1 cellular context compared by ENCODE assay signal in genomic region chr10:96831867-96832720, GRCh38.
TF ChIP-seq lines count a peak whose summit lies in the region.

TSS of gene LCOR (plus strand) at chr10:96832298. CDS start at chr10:96949058, 116,760 bp downstream.

TF ChIP-seq in WTC11, 78 proteins besides CTCF, POLR2A, EP300 and RAD21 (continued from another document):
- no peak for TF ChIP-seq ERG (CRISPR knock-in tag; IDR thresholded peaks at IDR 0.05)
TF ChIP-seq in WTC11: peak in this region for 6.
